ENCODE assay signal across 21 cellular contexts in the genomic region with DNA sequence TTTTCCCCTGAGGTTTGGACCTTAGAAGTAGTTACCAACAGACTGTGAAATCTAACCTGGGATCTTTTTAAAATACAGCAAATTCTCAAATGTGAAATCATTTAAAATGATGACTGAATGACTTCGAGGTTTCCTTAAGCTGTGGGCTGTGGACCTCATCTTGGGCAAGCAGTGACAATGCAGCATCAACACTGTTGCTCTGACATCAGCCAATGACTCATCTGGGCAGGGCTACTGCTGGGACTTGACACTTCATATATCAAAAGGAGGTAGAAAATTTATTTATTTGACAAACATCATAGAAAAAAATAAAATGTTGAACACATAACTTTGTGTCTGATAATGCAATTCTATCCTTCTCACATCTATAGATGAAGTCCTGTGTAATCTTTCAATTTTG.
A peak's percentile ranks its signal among the peaks of the same experiment; 100 is the strongest.
DNase-seq lines count a peak whose midpoint lies in the region; ATAC-seq and FAIRE-seq lines count a peak whose summit lies in the region.
"Had no signal": no experiment of that assay in that cellular context is flagged by ENCODE, and none has a peak within 500 bp of the region (broad histone marks: within the 10 kb centered on the region; RNA-seq: fewer than 3 reads in every experiment).

No MANE protein-coding gene starts in this region.

- no peaks in the 10 kb centered on the region for H3K9me3 Mint-ChIP-seq in stimulated activated naive CD8-positive, alpha-beta T cell treated with anti-CD3 and anti-CD28 coated beads, Interleukin-15, amount 100 ng/mL, for 72 hours
- H3K9me3 Mint-ChIP-seq: activated T-cell treated with anti-CD3 and anti-CD28 coated beads, Interleukin-2, amount 50 U/mL, for 72 hours; H9; stimulated activated naive CD8-positive, alpha-beta T cell treated with anti-CD3 and anti-CD28 coated beads, Interleukin-15, Interleukin-2, amounts not matched to agents 100 ng/mL and 50 ng/mL, for 24 hours had no signal

- no peak overlapping the region for H3K4me3 Mint-ChIP-seq in stimulated activated naive CD8-positive, alpha-beta T cell treated with anti-CD3 and anti-CD28 coated beads, Interleukin-15, amount 100 ng/mL, for 72 hours
- H3K4me3 Mint-ChIP-seq: activated naive CD8-positive, alpha-beta T cell treated with anti-CD3 and anti-CD28 coated beads, Interleukin-2, amount 50 U/mL, for 24 hours; activated T-cell treated with anti-CD3 and anti-CD28 coated beads, Interleukin-2, amount 50 U/mL, for 72 hours; B cell; H9; stimulated activated naive CD8-positive, alpha-beta T cell treated with anti-CD3 and anti-CD28 coated beads, Interleukin-15, Interleukin-2, amounts not matched to agents 100 ng/mL and 50 ng/mL, for 24 hours; T-helper 17 cell had no signal

- H3K27me3 Mint-ChIP-seq in stimulated activated naive CD8-positive, alpha-beta T cell treated with anti-CD3 and anti-CD28 coated beads, Interleukin-15, amount 100 ng/mL, for 72 hours = no peaks in the 10 kb centered on the region

- ATAC-seq in stimulated activated naive CD8-positive, alpha-beta T cell treated with anti-CD3 and anti-CD28 coated beads, Interleukin-15, Interleukin-2, amounts not matched to agents 100 U/mL and 50 U/mL, for 24 hours = peak; percentile 36
- ATAC-seq in stimulated activated naive CD8-positive, alpha-beta T cell treated with anti-CD3 and anti-CD28 coated beads, Interleukin-15, amount 100 ng/mL, for 72 hours = no peak
- ATAC-seq: activated naive CD8-positive, alpha-beta T cell treated with anti-CD3 and anti-CD28 coated beads, Interleukin-2, amount 50 U/mL, for 24 hours; left lobe of liver; T-helper 17 cell had no signal

- FAIRE-seq in urothelium cell line (lab: Jason Lieb, UNC) = no peak
- FAIRE-seq: small intestine had no signal

- DNase-seq in stimulated activated naive CD8-positive, alpha-beta T cell treated with anti-CD3 and anti-CD28 coated beads, Interleukin-15, Interleukin-2, amounts not matched to agents 100 U/mL and 50 U/mL, for 24 hours = no peak
- no peak for DNase-seq in stimulated activated naive CD8-positive, alpha-beta T cell treated with anti-CD3 and anti-CD28 coated beads, Interleukin-15, amount 100 ng/mL, for 72 hours
- DNase-seq in OCI-M1 (lab: John Stamatoyannopoulos, UW) (peak; percentile 62), fibroblast of gingiva (ENCODE audit: low read depth) (peak; percentile 3), urothelium cell line (ENCODE audit: low spot score) (peak; percentile 39), NCI-H1694 treated with DMSO at 0.1 percent for 48 hours (lab: John Stamatoyannopoulos, UW) (no peak), GOT3 (lab: John Stamatoyannopoulos, UW) (no peak)
- DNase-seq in stimulated activated CD8-positive, alpha-beta memory T cell treated with anti-CD3 and anti-CD28 coated beads, Interleukin-4, amount 100 ng/mL, for 48 hours = no peak
- DNase-seq: activated CD4-positive, alpha-beta T cell treated with anti-CD3 and anti-CD28 coated beads, Interleukin-2, amount 50 U/mL, for 1 hour; activated naive CD8-positive, alpha-beta T cell treated with anti-CD3 and anti-CD28 coated beads, Interleukin-2, amount 50 U/mL, for 24 hours; activated T-cell treated with anti-CD3 and anti-CD28 coated beads, Interleukin-2, amount 50 U/mL, for 72 hours; H9; hypothalamus; NCI-H187; ovary; small intestine; T-helper 17 cell; uterus had no signal

- no peaks in the 10 kb centered on the region for H3K4me1 Mint-ChIP-seq in stimulated activated naive CD8-positive, alpha-beta T cell treated with anti-CD3 and anti-CD28 coated beads, Interleukin-15, amount 100 ng/mL, for 72 hours
- H3K4me1 Mint-ChIP-seq: activated naive CD8-positive, alpha-beta T cell treated with anti-CD3 and anti-CD28 coated beads, Interleukin-2, amount 50 U/mL, for 24 hours; B cell had no signal

- no peak overlapping the region for H3K27ac Mint-ChIP-seq in stimulated activated naive CD8-positive, alpha-beta T cell treated with anti-CD3 and anti-CD28 coated beads, Interleukin-15, amount 100 ng/mL, for 72 hours
- H3K27ac Mint-ChIP-seq: activated naive CD8-positive, alpha-beta T cell treated with anti-CD3 and anti-CD28 coated beads, Interleukin-2, amount 50 U/mL, for 24 hours; activated T-cell treated with anti-CD3 and anti-CD28 coated beads, Interleukin-2, amount 50 U/mL, for 72 hours; B cell; H9; stimulated activated naive CD8-positive, alpha-beta T cell treated with anti-CD3 and anti-CD28 coated beads, Interleukin-15, Interleukin-2, amounts not matched to agents 100 ng/mL and 50 ng/mL, for 24 hours; T-helper 17 cell had no signal

Comparison
In these comparisons a context has a peak if more than half of its experiments do, and no peak if none do; other contexts are left out.
1. DNase-seq: peak in OCI-M1 (single experiment), fibroblast of gingiva (single experiment) and urothelium cell line (single experiment); none in stimulated activated naive CD8-positive, alpha-beta T cell treated with anti-CD3 and anti-CD28 coated beads, Interleukin-15, Interleukin-2, amounts not matched to agents 100 U/mL and 50 U/mL, for 24 hours (single experiment), stimulated activated naive CD8-positive, alpha-beta T cell treated with anti-CD3 and anti-CD28 coated beads, Interleukin-15, amount 100 ng/mL, for 72 hours (0 of 2), NCI-H1694 treated with DMSO at 0.1 percent for 48 hours (single experiment), stimulated activated CD8-positive, alpha-beta memory T cell treated with anti-CD3 and anti-CD28 coated beads, Interleukin-4, amount 100 ng/mL, for 48 hours (single experiment) and GOT3 (single experiment).